Comparison of ENCODE assay signal across 17 cellular contexts in the genomic region with DNA sequence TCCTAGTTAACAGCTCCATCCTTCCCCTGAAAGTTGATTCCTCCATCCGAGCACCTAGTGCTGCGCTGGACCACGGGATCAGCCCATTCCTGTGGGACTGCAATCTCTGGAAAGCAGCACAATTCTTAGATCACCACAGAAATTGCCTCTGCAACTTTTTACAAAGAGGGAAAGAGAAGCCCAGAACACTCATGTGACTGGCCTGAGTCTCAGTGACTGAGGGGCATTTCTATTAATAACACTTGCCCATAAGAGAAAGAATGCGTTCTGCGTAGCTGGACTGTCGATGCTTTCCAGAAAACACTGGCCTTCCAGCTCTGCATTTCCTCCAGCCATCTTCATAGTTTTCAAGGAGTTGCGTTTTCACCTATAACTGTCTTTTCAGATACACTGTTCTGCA. TPM values are rescaled to one million over a fixed set of nuclear protein-coding genes. Genes with fewer than 3 reads are reported as not detected.
DNase-seq lines count a peak whose midpoint lies in the region; ATAC-seq and TF ChIP-seq lines count a peak whose summit lies in the region.
"Had no signal": no experiment of that assay in that cellular context is flagged by ENCODE, and none has a peak within 500 bp of the region (broad histone marks: within the 10 kb centered on the region; RNA-seq: fewer than 3 reads in every experiment).

No MANE protein-coding gene starts in this region.

- no peaks in the 10 kb centered on the region for H3K27me3 ChIP-seq in GM23338 (ENCODE audit: insufficient read depth)
- H3K27me3 ChIP-seq in dorsolateral prefrontal cortex: no peaks in the 10 kb centered on the region
- H3K27me3 ChIP-seq in left ventricle myocardium inferior (ENCODE audit: low read depth): no peaks in the 10 kb centered on the region

- TF ChIP-seq CTCF in GM23338 (conservative IDR thresholded peaks at IDR 0.05; ENCODE audit: low read depth in 2 of 2) (no peak), dorsolateral prefrontal cortex (IDR thresholded peaks at IDR 0.05 in 54 of 56, conservative IDR thresholded peaks at IDR 0.05 in 2 of 56; ENCODE audit: low read depth in 1 of 56, partially characterized antibody in 56 of 56) (no peak), left ventricle myocardium inferior (IDR thresholded peaks at IDR 0.05; ENCODE audit: borderline replicate concordance) (no peak), osteocyte (IDR thresholded peaks at IDR 0.05) (no peak)

- ATAC-seq in GM23338 (peak; percentile 24; the same call in 2 of the 3 replicates), HG03378 (IDR thresholded peaks at IDR 0.05; ENCODE audit: unreplicated experiment) (no peak), GM18519 (IDR thresholded peaks at IDR 0.05; ENCODE audit: low FRiP score, unreplicated experiment) (no peak)
- ATAC-seq: A549; activated CD8-positive, alpha-beta T cell treated with anti-CD3 and anti-CD28 coated beads for 36 hours; activated naive CD8-positive, alpha-beta T cell treated with anti-CD3 and anti-CD28 coated beads, Interleukin-2, amount 50 U/mL, for 24 hours; Panc1 had no signal

- peaks cover 11% of the 10 kb centered on the region; the same call in 2 of the 3 replicates for H3K36me3 Mint-ChIP-seq in GM23338 (ENCODE audit: low read depth)
- peaks cover 15% of the 10 kb centered on the region for H3K36me3 Mint-ChIP-seq in osteocyte (ENCODE audit: unreplicated experiment)
- peaks cover 18% of the 10 kb centered on the region for H3K36me3 Mint-ChIP-seq in activated naive CD4-positive, alpha-beta T cell treated with anti-CD3 and anti-CD28 coated beads for 36 hours (ENCODE audit: low read depth)

- H3F3A ChIP-seq in GM23338 (replicated peaks; ENCODE audit: low read depth): no peaks in the 10 kb centered on the region

- H3K4me3 ChIP-seq in GM23338 (no peak overlapping the region), dorsolateral prefrontal cortex (peak overlapping the region in 1 of 59 donors; percentile 32), left ventricle myocardium inferior (peak overlapping the region; percentile 36)
- H3K4me3 ChIP-seq: A549 had no signal

- no peaks in the 10 kb centered on the region for H4K20me1 ChIP-seq in GM23338 (replicated peaks; ENCODE audit: insufficient read depth)

- no peak for DNase-seq in GM23338 (ENCODE audit: low spot score)
- DNase-seq in dorsolateral prefrontal cortex: no peak
- DNase-seq in left ventricle myocardium inferior: no peak
- DNase-seq in osteocyte (ENCODE audit: extremely low spot score, unreplicated experiment): no peak
- no peak for DNase-seq in activated naive CD4-positive, alpha-beta T cell treated with anti-CD3 and anti-CD28 coated beads for 36 hours
- no peak for DNase-seq in germinal center (ENCODE audit: low spot score)
- DNase-seq: activated CD8-positive, alpha-beta T cell treated with anti-CD3 and anti-CD28 coated beads for 36 hours; activated naive CD8-positive, alpha-beta T cell treated with anti-CD3 and anti-CD28 coated beads, Interleukin-2, amount 50 U/mL, for 24 hours; CD4-positive, alpha-beta memory T cell; cerebellar nuclear complex; NCI-H2081 treated with DMSO at 0.1 percent for 48 hours; NCI-H69 had no signal

- H3K9me3 ChIP-seq in left ventricle myocardium inferior (replicated peaks): no peaks in the 10 kb centered on the region
- H3K9me3 ChIP-seq: A549 had no signal

- H3K9me3 Mint-ChIP-seq in GM23338 (no peaks in the 10 kb centered on the region), osteocyte (ENCODE audit: unreplicated experiment) (no peaks in the 10 kb centered on the region)
- no peaks in the 10 kb centered on the region for H3K9me3 Mint-ChIP-seq in activated naive CD4-positive, alpha-beta T cell treated with anti-CD3 and anti-CD28 coated beads for 36 hours
- H3K9me3 Mint-ChIP-seq: activated CD8-positive, alpha-beta T cell treated with anti-CD3 and anti-CD28 coated beads for 36 hours; activated naive CD8-positive, alpha-beta T cell treated with anti-CD3 and anti-CD28 coated beads, Interleukin-2, amount 50 U/mL, for 24 hours; stimulated activated naive CD8-positive, alpha-beta T cell treated with anti-CD3 and anti-CD28 coated beads, Interleukin-15, Interleukin-2, amounts not matched to agents 100 ng/mL and 50 ng/mL, for 24 hours had no signal

- intact Hi-C loops in dorsolateral prefrontal cortex (cut with DNase I): no loop called here
- intact Hi-C loops in left ventricle myocardium inferior (cut with micrococcal nuclease): no loop called here
- intact Hi-C loops in activated naive CD4-positive, alpha-beta T cell treated with anti-CD3 and anti-CD28 coated beads for 36 hours (cut with micrococcal nuclease): no loop called here

- H2AFZ ChIP-seq in GM23338: no peak overlapping the region

- H3K4me3 Mint-ChIP-seq in GM23338: peak overlapping the region; percentile 13; the same call in 2 of the 3 replicates
- no peak overlapping the region for H3K4me3 Mint-ChIP-seq in osteocyte (ENCODE audit: unreplicated experiment)
- no peak overlapping the region for H3K4me3 Mint-ChIP-seq in activated naive CD4-positive, alpha-beta T cell treated with anti-CD3 and anti-CD28 coated beads for 36 hours
- H3K4me3 Mint-ChIP-seq: activated CD8-positive, alpha-beta T cell treated with anti-CD3 and anti-CD28 coated beads for 36 hours; activated naive CD8-positive, alpha-beta T cell treated with anti-CD3 and anti-CD28 coated beads, Interleukin-2, amount 50 U/mL, for 24 hours; CD4-positive, alpha-beta memory T cell; stimulated activated naive CD8-positive, alpha-beta T cell treated with anti-CD3 and anti-CD28 coated beads, Interleukin-15, Interleukin-2, amounts not matched to agents 100 ng/mL and 50 ng/mL, for 24 hours had no signal

- H3K27ac Mint-ChIP-seq in GM23338 (peak overlapping the region; percentile 97), osteocyte (ENCODE audit: unreplicated experiment) (peak overlapping the region; percentile 5)
- no peak overlapping the region for H3K27ac Mint-ChIP-seq in activated naive CD4-positive, alpha-beta T cell treated with anti-CD3 and anti-CD28 coated beads for 36 hours
- H3K27ac Mint-ChIP-seq: activated CD8-positive, alpha-beta T cell treated with anti-CD3 and anti-CD28 coated beads for 36 hours; activated naive CD8-positive, alpha-beta T cell treated with anti-CD3 and anti-CD28 coated beads, Interleukin-2, amount 50 U/mL, for 24 hours; CD4-positive, alpha-beta memory T cell; stimulated activated naive CD8-positive, alpha-beta T cell treated with anti-CD3 and anti-CD28 coated beads, Interleukin-15, Interleukin-2, amounts not matched to agents 100 ng/mL and 50 ng/mL, for 24 hours had no signal

- H3K79me2 ChIP-seq in GM23338 (replicated peaks; ENCODE audit: insufficient read depth): no peaks in the 10 kb centered on the region

- H3K4me1 Mint-ChIP-seq in GM23338: peaks cover 48% of the 10 kb centered on the region
- H3K4me1 Mint-ChIP-seq in osteocyte (ENCODE audit: unreplicated experiment): peaks cover 42% of the 10 kb centered on the region
- H3K4me1 Mint-ChIP-seq in activated naive CD4-positive, alpha-beta T cell treated with anti-CD3 and anti-CD28 coated beads for 36 hours (ENCODE audit: low read depth): no peaks in the 10 kb centered on the region
- H3K4me1 Mint-ChIP-seq: activated naive CD8-positive, alpha-beta T cell treated with anti-CD3 and anti-CD28 coated beads, Interleukin-2, amount 50 U/mL, for 24 hours; CD4-positive, alpha-beta memory T cell had no signal

- H3K27ac ChIP-seq in GM23338 (ENCODE audit: low read depth) (peak overlapping the region; percentile 67), dorsolateral prefrontal cortex (peak overlapping the region in 54 of 59 donors; percentile 4 to 85 (median 64)), left ventricle myocardium inferior (replicated peaks) (peak overlapping the region; percentile 83)
- H3K27ac ChIP-seq: A549 had no signal

- no peaks in the 10 kb centered on the region for H3K9me2 ChIP-seq in GM23338 (ENCODE audit: insufficient read depth)

- peak overlapping the region; percentile 13; the same call in 1 of the 2 replicates for H3K4me2 ChIP-seq in GM23338
- H3K4me2 ChIP-seq: A549 had no signal

- CTCF ChIA-PET in activated naive CD4-positive, alpha-beta T cell treated with anti-CD3 and anti-CD28 coated beads for 36 hours (lab: Charles Lee): no interaction called here

- H3K27me3 Mint-ChIP-seq in GM23338 (ENCODE audit: insufficient read depth, low read depth, poor library complexity): peaks cover 4% of the 10 kb centered on the region
- H3K27me3 Mint-ChIP-seq in osteocyte (ENCODE audit: unreplicated experiment): no peaks in the 10 kb centered on the region
- H3K27me3 Mint-ChIP-seq in activated naive CD4-positive, alpha-beta T cell treated with anti-CD3 and anti-CD28 coated beads for 36 hours (ENCODE audit: low read depth): no peaks in the 10 kb centered on the region
- H3K27me3 Mint-ChIP-seq: stimulated activated naive CD8-positive, alpha-beta T cell treated with anti-CD3 and anti-CD28 coated beads, Interleukin-15, Interleukin-2, amounts not matched to agents 100 ng/mL and 50 ng/mL, for 24 hours had no signal

- H3K4me1 ChIP-seq in GM23338 (ENCODE audit: insufficient read depth): peaks cover 28% of the 10 kb centered on the region
- peaks cover 88% of the 10 kb centered on the region for H3K4me1 ChIP-seq in left ventricle myocardium inferior
- H3K4me1 ChIP-seq: A549 had no signal

- H3K36me3 ChIP-seq in GM23338 (ENCODE audit: insufficient read depth) (no peaks in the 10 kb centered on the region), left ventricle myocardium inferior (peaks cover 50% of the 10 kb centered on the region)

TF ChIP-seq in GM23338, 12 proteins besides CTCF, POLR2A, EP300 and RAD21 (continues in another document):
- TF ChIP-seq EZH2phosphoT487 (IDR thresholded peaks at IDR 0.05; ENCODE audit: unreplicated experiment): no peak
- TF ChIP-seq ZNF114 (CRISPR knock-in tag; IDR thresholded peaks at IDR 0.05): no peak

RNA-seq across cellular contexts. Expression of a gene that starts 18.3 kb away (rescaled TPM):
- 15.5 and 23.4 TPM in 2 replicates for total RNA-seq in GM23338 (2014; rRNA removed; shearing (Covaris generic))
- 39.4 and 41.9 TPM in 2 replicates for polyA plus RNA-seq in GM23338 (2016; fragmentation: Nextera tagmentation; extraction: Ambion mirVana)
- total RNA-seq in dorsolateral prefrontal cortex: 100 to 1,000 TPM in 23 of 120 experiments, 10 to 100 TPM in 97; 59.1 to 146 (median 85.0) TPM
- total RNA-seq in left ventricle myocardium inferior: 531 TPM
- total RNA-seq in osteocyte: 27.7 and 29.1 TPM in 2 replicates
- total RNA-seq in activated naive CD4-positive, alpha-beta T cell treated with anti-CD3 and anti-CD28 coated beads for 36 hours: 10 to 100 TPM; 16.6 to 18.7 TPM

RNA-seq across cellular contexts. Expression of a gene that starts 22.1 kb away (rescaled TPM):
- total RNA-seq in GM23338 (2014; rRNA removed; shearing (Covaris generic)): 74.7 and 110 TPM in 2 replicates
- polyA plus RNA-seq in GM23338 (2016; fragmentation: Nextera tagmentation; extraction: Ambion mirVana): 120 and 135 TPM in 2 replicates
- 10 to 100 TPM; 32.7 to 79.7 (median 45.4) TPM for total RNA-seq in dorsolateral prefrontal cortex
- 19.3 TPM for total RNA-seq in left ventricle myocardium inferior
- total RNA-seq in osteocyte: 30.8 and 34.0 TPM in 2 replicates
- 10 to 100 TPM; 53.1 to 53.3 TPM for total RNA-seq in activated naive CD4-positive, alpha-beta T cell treated with anti-CD3 and anti-CD28 coated beads for 36 hours

RNA-seq across cellular contexts. Expression of a gene that starts 56.3 kb away (rescaled TPM):
- 0.08 and 0.24 TPM in 2 replicates for total RNA-seq in GM23338 (2014; rRNA removed; shearing (Covaris generic))
- polyA plus RNA-seq in GM23338 (2016; fragmentation: Nextera tagmentation; extraction: Ambion mirVana): 0.40 TPM in 1 of 2 replicates, not detected in the other
- total RNA-seq in dorsolateral prefrontal cortex (100 to 1,000 TPM in 13 of 120 experiments, 10 to 100 TPM in 105, 1 to 10 TPM in 2; 7.1 to 260 (median 51.2) TPM), left ventricle myocardium inferior (not detected), osteocyte (not detected in 2 replicates)
- total RNA-seq in activated naive CD4-positive, alpha-beta T cell treated with anti-CD3 and anti-CD28 coated beads for 36 hours: not detected
- total RNA-seq: CD4-positive, alpha-beta memory T cell had no signal
- polyA plus RNA-seq: CD4-positive, alpha-beta memory T cell had no signal
